11 cellular contexts compared by ENCODE assay signal in genomic region chr5:6703791-6704190, GRCh38. TPM values are rescaled to one million over a fixed set of nuclear protein-coding genes. Genes with fewer than 3 reads are reported as not detected.
DNase-seq lines count a peak whose midpoint lies in the region; ATAC-seq lines count a peak whose summit lies in the region.
"Had no signal": no experiment of that assay in that cellular context is flagged by ENCODE, and none has a peak within 500 bp of the region (broad histone marks: within the 10 kb centered on the region; RNA-seq: fewer than 3 reads in every experiment).

No MANE protein-coding gene starts in this region.

- no peak overlapping the region for H2BK120ac ChIP-seq in trophoblast cell (ENCODE audit: insufficient read depth, low read length, poor library complexity)

- H3K4me2 ChIP-seq in trophoblast cell (ENCODE audit: low read length), result no peak overlapping the region

- H4K91ac ChIP-seq in trophoblast cell (ENCODE audit: low read depth, low read length), result no peak overlapping the region

- H3K27ac ChIP-seq in esophagus (ENCODE audit: low read depth in 2 of 2, low read length in 1 of 2) (peak overlapping the region; percentile 65 to 83), trophoblast cell (ENCODE audit: low read depth, low read length) (peak overlapping the region; percentile 91)

- H3K23ac ChIP-seq in trophoblast cell (ENCODE audit: low read length), result no peak overlapping the region

- H3K14ac ChIP-seq in trophoblast cell (ENCODE audit: low read length), result no peak overlapping the region

- no peaks in the 10 kb centered on the region for H3K36me3 ChIP-seq in esophagus (ENCODE audit: control insufficient read depth in 2 of 2, insufficient read depth in 2 of 2, low read length in 1 of 2)
- no peaks in the 10 kb centered on the region for H3K36me3 ChIP-seq in trophoblast cell (ENCODE audit: control insufficient read depth in 1 of 2, insufficient read depth in 2 of 2, low read length in 2 of 2)
- H3K36me3 ChIP-seq in HAP-1 (replicated peaks), result no peaks in the 10 kb centered on the region

- peak; percentile 24 for DNase-seq in AG08395 (ENCODE audit: low spot score)
- peak; percentile 67 to 97 for DNase-seq in NOMO-1 (lab: John Stamatoyannopoulos, UW; ENCODE audit: unreplicated experiment in 2 of 2)
- DNase-seq in trophoblast cell, result no peak
- DNase-seq in activated CD4-positive, CD25-positive, alpha-beta regulatory T cell treated with anti-CD3 and anti-CD28 coated beads, Interleukin-2, amount 50 U/mL, for 72 hours, result no peak
- no peak for DNase-seq in SK-N-DZ (ENCODE audit: low spot score)
- no peak for DNase-seq in HAP-1 (ENCODE audit: low spot score in 2 of 2)
- DNase-seq: activated B cell treated with CpG ODN at 0.5 μM for 24 hours, hippocampal formation had no signal

- no peak for ATAC-seq in HG02852 (IDR thresholded peaks at IDR 0.05; ENCODE audit: unreplicated experiment)
- ATAC-seq: stimulated activated effector memory CD8-positive, alpha-beta T cell treated with anti-CD3 and anti-CD28 coated beads, Interleukin-12 subunit alpha, Interleukin-12 subunit beta, amount 100 ng/mL, for 72 hours had no signal

- in situ Hi-C loops in HAP-1 (cut with MboI; ENCODE audit: low sequenced_read_pairs), result no loop called here

- H4K12ac ChIP-seq in trophoblast cell (ENCODE audit: low read depth, low read length), result no peak overlapping the region

- no peak overlapping the region for H3K9ac ChIP-seq in trophoblast cell (ENCODE audit: low read length)

- peak overlapping the region; percentile 63 for H2AK5ac ChIP-seq in trophoblast cell (ENCODE audit: low read length)

- no peak overlapping the region for H3K4ac ChIP-seq in trophoblast cell (ENCODE audit: low read depth, low read length)

- H3K79me2 ChIP-seq in trophoblast cell (ENCODE audit: control insufficient read depth, insufficient read depth, low read length, poor library complexity), result no peaks in the 10 kb centered on the region

- H3K4me3 ChIP-seq in esophagus (ENCODE audit: low read depth in 1 of 2, low read length in 2 of 2) (no peak overlapping the region), trophoblast cell (ENCODE audit: low read depth, low read length) (no peak overlapping the region), HAP-1 (no peak overlapping the region)

- H4K8ac ChIP-seq in trophoblast cell (ENCODE audit: low read depth, low read length), result no peak overlapping the region

- H3K9me3 ChIP-seq in esophagus (ENCODE audit: control insufficient read depth in 2 of 2, insufficient read depth in 1 of 2, low read depth in 1 of 2, low read length in 1 of 2) (no peaks in the 10 kb centered on the region), trophoblast cell (ENCODE audit: insufficient read depth, low read depth, low read length) (no peaks in the 10 kb centered on the region), HAP-1 (no peaks in the 10 kb centered on the region)

- 68 to 76% methylated on average over 6 of the region's 6 CpGs for WGBS in esophagus, 2 donors
- WGBS in trophoblast cell (ENCODE audit: extremely low coverage, insufficient coverage, insufficient read length), result no CpG with 5 or more reads among the region's 6 CpGs

- H2BK12ac ChIP-seq in trophoblast cell (ENCODE audit: low read length), result peak overlapping the region; percentile 68

- no peak overlapping the region for H3K18ac ChIP-seq in trophoblast cell (ENCODE audit: low read length)

- H3K4me1 ChIP-seq in esophagus (ENCODE audit: control insufficient read depth in 2 of 2, insufficient read depth in 2 of 2, low read length in 1 of 2) (peaks cover 0 to 10% of the 10 kb centered on the region in 2 donors), trophoblast cell (ENCODE audit: control insufficient read depth in 1 of 2, insufficient read depth in 2 of 2, low read length in 2 of 2) (peaks cover 17 to 26% of the 10 kb centered on the region in 2 experiments), HAP-1 (no peaks in the 10 kb centered on the region; the same call in 1 of the 2 replicates)

- H2AFZ ChIP-seq in trophoblast cell (ENCODE audit: insufficient read depth, low read length, poor library complexity), result no peak overlapping the region

- no peak overlapping the region for H2BK5ac ChIP-seq in trophoblast cell (ENCODE audit: low read depth, low read length, poor library complexity)

- peaks cover 7% of the 10 kb centered on the region for H3K79me1 ChIP-seq in trophoblast cell (ENCODE audit: low read length)

- H3K27me3 ChIP-seq in esophagus (ENCODE audit: control insufficient read depth in 1 of 2, insufficient read depth in 2 of 2, low read length in 2 of 2) (no peaks in the 10 kb centered on the region), trophoblast cell (ENCODE audit: insufficient read depth, low read length) (no peaks in the 10 kb centered on the region), HAP-1 (ENCODE audit: low read depth) (no peaks in the 10 kb centered on the region)

RNA-seq across cellular contexts. Expression of gene TENT4A, which starts 9.4 kb away (rescaled TPM):
- 1 to 10 TPM; 7.9 to 8.9 TPM for polyA plus RNA-seq in esophagus
- polyA plus RNA-seq in trophoblast cell (2013), result 27.5 and 27.8 TPM in 2 replicates
- polyA plus RNA-seq in SK-N-DZ (2014; cell fraction: cytosol; rRNA removed), result 11.5 and 16.6 TPM in 2 replicates
- polyA plus RNA-seq in SK-N-DZ (2014; cell fraction: nucleus; rRNA removed), result 57.7 and 92.4 TPM in 2 replicates

Comparison
In these comparisons a context has a peak if more than half of its experiments do, and no peak if none do; other contexts are left out.
1. DNase-seq: peak in AG08395 (single experiment) and NOMO-1 (2 of 2); none in trophoblast cell (0 of 2), activated CD4-positive, CD25-positive, alpha-beta regulatory T cell treated with anti-CD3 and anti-CD28 coated beads, Interleukin-2, amount 50 U/mL, for 72 hours (single experiment), SK-N-DZ (single experiment) and HAP-1 (0 of 2).